Comparison of ENCODE assay signal across 10 cellular contexts in the genomic region with DNA sequence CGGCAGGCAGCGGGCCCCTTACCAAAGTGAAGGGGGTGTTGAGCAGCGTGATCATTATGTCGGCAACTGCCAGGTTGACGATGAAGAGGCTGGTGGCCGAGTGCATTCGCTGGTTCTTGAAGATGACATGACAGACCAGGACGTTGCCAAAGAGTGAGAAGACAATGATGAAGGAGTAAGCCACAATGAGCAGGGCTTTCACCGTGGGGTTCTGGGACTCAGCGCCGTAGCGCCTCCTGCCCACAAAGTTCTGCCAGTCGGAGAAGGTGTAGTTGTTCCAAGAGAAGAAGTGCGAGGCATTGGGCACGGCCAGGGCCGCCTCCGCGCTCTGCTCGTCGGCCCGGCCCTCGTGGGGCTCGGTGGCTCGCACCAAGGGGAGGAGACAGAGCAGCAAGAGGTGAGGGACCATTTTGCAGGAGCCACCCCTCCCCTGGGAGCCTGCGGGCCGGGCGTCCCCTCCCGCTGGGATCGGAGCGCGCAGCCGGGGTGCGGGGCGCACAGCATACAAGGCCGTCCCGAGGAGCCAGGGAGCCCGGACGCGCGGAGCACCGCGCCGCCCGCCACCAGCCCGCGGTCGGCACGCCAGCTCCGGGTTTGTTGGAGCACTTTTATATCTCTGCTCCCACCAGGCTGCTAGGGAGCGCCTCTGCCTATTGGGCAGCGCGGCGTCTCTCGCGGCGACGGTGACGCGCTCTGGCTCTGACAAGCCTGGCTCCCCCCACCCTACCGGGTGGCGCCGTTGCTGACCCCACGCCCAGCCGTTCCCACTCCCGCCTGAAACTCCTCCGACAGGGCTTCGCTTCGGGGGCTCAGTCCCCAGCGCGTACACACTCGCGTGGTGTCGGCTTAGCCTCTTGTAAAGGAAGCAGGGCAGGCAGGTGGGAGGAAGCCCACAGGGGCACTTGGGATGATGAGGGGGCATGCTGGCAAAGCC. TPM values are rescaled to one million over a fixed set of nuclear protein-coding genes. Genes with fewer than 3 reads are reported as not detected.
DNase-seq lines count a peak whose midpoint lies in the region; TF ChIP-seq lines count a peak whose summit lies in the region.
"Had no signal": no experiment of that assay in that cellular context is flagged by ENCODE, and none has a peak within 500 bp of the region (broad histone marks: within the 10 kb centered on the region; RNA-seq: fewer than 3 reads in every experiment).

A gene (minus strand): TSS at position 581 of the 934 bp plus-strand sequence. CDS start 172 bp downstream, at position 409.

- peaks cover 7% of the 10 kb centered on the region for H3K36me3 Mint-ChIP-seq in stimulated activated naive CD8-positive, alpha-beta T cell treated with anti-CD3 and anti-CD28 coated beads, Interleukin-15, Interleukin-2, amounts not matched to agents 100 ng/mL and 50 ng/mL, for 24 hours (ENCODE audit: low read depth)

- TF ChIP-seq CTCF in ascending aorta (IDR thresholded peaks at IDR 0.05) = no peak

- H3K27me3 Mint-ChIP-seq in stimulated activated naive CD8-positive, alpha-beta T cell treated with anti-CD3 and anti-CD28 coated beads, Interleukin-15, Interleukin-2, amounts not matched to agents 100 ng/mL and 50 ng/mL, for 24 hours = peaks cover 45% of the 10 kb centered on the region

- H3K4me3 Mint-ChIP-seq in stimulated activated naive CD8-positive, alpha-beta T cell treated with anti-CD3 and anti-CD28 coated beads, Interleukin-15, Interleukin-2, amounts not matched to agents 100 ng/mL and 50 ng/mL, for 24 hours = peak within 1 kb of the TSS; percentile 24

- peaks cover 11% of the 10 kb centered on the region for H3K9me3 Mint-ChIP-seq in stimulated activated naive CD8-positive, alpha-beta T cell treated with anti-CD3 and anti-CD28 coated beads, Interleukin-15, Interleukin-2, amounts not matched to agents 100 ng/mL and 50 ng/mL, for 24 hours

- no peak within 1 kb of the TSS for H3K27ac Mint-ChIP-seq in stimulated activated naive CD8-positive, alpha-beta T cell treated with anti-CD3 and anti-CD28 coated beads, Interleukin-15, Interleukin-2, amounts not matched to agents 100 ng/mL and 50 ng/mL, for 24 hours

- H3K27me3 ChIP-seq in ascending aorta = no peaks in the 10 kb centered on the region

- H3K4me3 ChIP-seq in ascending aorta = peak within 1 kb of the TSS; percentile 39 to 44
- H3K4me3 ChIP-seq: BLaER1 treated with 17β-estradiol and CSF1 and Interleukin-3, amounts not matched to agents 10 nM and 100 nM had no signal

- peaks cover 8% of the 10 kb centered on the region for H3K4me1 Mint-ChIP-seq in stimulated activated naive CD8-positive, alpha-beta T cell treated with anti-CD3 and anti-CD28 coated beads, Interleukin-15, Interleukin-2, amounts not matched to agents 100 ng/mL and 50 ng/mL, for 24 hours (ENCODE audit: low read depth)

- H3K36me3 ChIP-seq in ascending aorta = no peaks in the 10 kb centered on the region
- H3K36me3 ChIP-seq: adrenal gland; BLaER1 treated with 17β-estradiol and CSF1 and Interleukin-3, amounts not matched to agents 10 nM and 100 nM had no signal

- peaks cover 0 to 4% of the 10 kb centered on the region in 2 donors for H3K4me1 ChIP-seq in ascending aorta

- no peak within 1 kb of the TSS for H3K27ac ChIP-seq in ascending aorta
- H3K27ac ChIP-seq: adrenal gland; BLaER1 treated with 17β-estradiol and CSF1 and Interleukin-3, amounts not matched to agents 10 nM and 100 nM had no signal

- DNase-seq in NCI-H510A (lab: John Stamatoyannopoulos, UW) = peak; percentile 12
- DNase-seq in NCI-H510A treated with DMSO at 0.1 percent for 48 hours (lab: John Stamatoyannopoulos, UW) = no peak
- DNase-seq in ascending aorta (ENCODE audit: low spot score in 2 of 2) = no peak
- DNase-seq in iPS-NIHi7 (ENCODE audit: extremely low spot score) = peak; percentile 73
- no peak for DNase-seq in SIG-M5 treated with dmso at 0.1 percent for 504 hours (lab: John Stamatoyannopoulos, UW; ENCODE audit: unreplicated experiment)
- DNase-seq in NCI-H446 treated with DMSO at 0.1 percent for 48 hours (lab: John Stamatoyannopoulos, UW) = no peak
- no peak for DNase-seq in GDM1 (lab: John Stamatoyannopoulos, UW)

- no peaks in the 10 kb centered on the region for H3K9me3 ChIP-seq in ascending aorta
- H3K9me3 ChIP-seq: adrenal gland had no signal

- intact Hi-C loops in ascending aorta (cut with DNase I) = no loop called here

RNA-seq across cellular contexts. Expression of the gene that starts here (rescaled TPM):
- not detected for total RNA-seq in ascending aorta

Comparison
In these comparisons a context has a peak if more than half of its experiments do, and no peak if none do; other contexts are left out.
1. DNase-seq: peak in NCI-H510A (single experiment) and iPS-NIHi7 (single experiment); none in NCI-H510A treated with DMSO at 0.1 percent for 48 hours (single experiment), ascending aorta (0 of 2), SIG-M5 treated with dmso at 0.1 percent for 504 hours (single experiment), NCI-H446 treated with DMSO at 0.1 percent for 48 hours (single experiment) and GDM1 (single experiment).